Comparison of ENCODE assay signal across 7 cellular contexts in the genomic region with DNA sequence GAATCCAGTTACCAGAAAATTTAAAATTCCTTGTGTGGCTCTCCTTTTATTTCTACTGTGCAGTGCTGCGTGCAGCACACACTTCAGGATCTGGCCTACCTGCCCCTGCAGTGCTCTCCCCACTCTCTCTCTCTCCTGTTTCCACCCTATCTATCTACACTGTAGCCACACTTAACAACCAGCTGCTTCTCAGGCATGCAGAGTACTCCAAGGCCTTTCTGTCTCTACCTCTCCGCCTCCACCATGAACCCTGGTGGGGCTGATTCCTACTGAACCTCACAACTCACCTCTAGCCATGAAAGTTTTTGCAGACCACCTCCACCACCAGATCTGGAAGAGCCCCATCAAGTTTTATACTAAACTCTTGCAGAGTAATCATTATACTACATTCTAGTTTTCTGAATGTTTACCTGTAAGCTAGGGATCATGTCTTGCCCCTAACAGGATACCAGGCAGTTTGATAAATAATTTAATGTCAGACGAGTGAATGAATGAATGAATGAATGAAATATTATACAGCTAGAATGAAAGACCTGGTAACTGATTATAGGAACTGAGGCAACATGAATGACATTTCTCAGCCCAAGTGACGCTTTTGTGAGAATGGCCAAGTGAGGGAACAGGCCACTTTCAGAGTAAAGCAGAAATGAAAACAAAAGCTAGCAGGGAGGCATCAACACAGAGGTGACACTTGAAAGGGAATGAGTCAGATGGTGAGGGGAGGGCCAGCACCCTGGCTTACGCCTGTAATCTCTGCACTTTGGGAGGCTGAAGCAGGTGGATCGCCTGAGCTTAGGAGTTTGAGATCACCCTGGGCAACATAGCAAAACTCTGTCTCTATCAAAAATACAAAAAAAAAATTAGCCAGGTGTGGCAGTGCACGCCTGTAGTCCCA.
DNase-seq lines count a peak whose midpoint lies in the region; ATAC-seq lines count a peak whose summit lies in the region.

No MANE protein-coding gene starts in this region.

- ATAC-seq in GM19351 (IDR thresholded peaks at IDR 0.05; ENCODE audit: unreplicated experiment) (peak; percentile 99), HG02885 (IDR thresholded peaks at IDR 0.05; ENCODE audit: poor library complexity, unreplicated experiment) (peak; percentile 92)

- peak; percentile 24 to 30 for DNase-seq in activated CD4-positive, alpha-beta T cell treated with anti-CD3 and anti-CD28 coated beads, Interleukin-2, amount 50 U/mL, for 4 hours
- peak; percentile 19 to 45 (median 39) for DNase-seq in stimulated activated CD4-positive, alpha-beta T cell treated with anti-CD3 and anti-CD28 coated beads, TNF-alpha, amount 100 ng/mL, for 24 hours (ENCODE audit: low read depth in 3 of 3)
- DNase-seq in OCI-M1 (lab: John Stamatoyannopoulos, UW): no peak
- DNase-seq in AG08395 (ENCODE audit: low spot score): no peak
- no peak for DNase-seq in RPMI8226

Comparison
In these comparisons a context has a peak if more than half of its experiments do, and no peak if none do; other contexts are left out.
1. DNase-seq: peak in activated CD4-positive, alpha-beta T cell treated with anti-CD3 and anti-CD28 coated beads, Interleukin-2, amount 50 U/mL, for 4 hours (2 of 2) and stimulated activated CD4-positive, alpha-beta T cell treated with anti-CD3 and anti-CD28 coated beads, TNF-alpha, amount 100 ng/mL, for 24 hours (3 of 3); none in OCI-M1 (single experiment), AG08395 (single experiment) and RPMI8226 (single experiment).